9 cellular contexts compared by ENCODE assay signal in the genomic region with DNA sequence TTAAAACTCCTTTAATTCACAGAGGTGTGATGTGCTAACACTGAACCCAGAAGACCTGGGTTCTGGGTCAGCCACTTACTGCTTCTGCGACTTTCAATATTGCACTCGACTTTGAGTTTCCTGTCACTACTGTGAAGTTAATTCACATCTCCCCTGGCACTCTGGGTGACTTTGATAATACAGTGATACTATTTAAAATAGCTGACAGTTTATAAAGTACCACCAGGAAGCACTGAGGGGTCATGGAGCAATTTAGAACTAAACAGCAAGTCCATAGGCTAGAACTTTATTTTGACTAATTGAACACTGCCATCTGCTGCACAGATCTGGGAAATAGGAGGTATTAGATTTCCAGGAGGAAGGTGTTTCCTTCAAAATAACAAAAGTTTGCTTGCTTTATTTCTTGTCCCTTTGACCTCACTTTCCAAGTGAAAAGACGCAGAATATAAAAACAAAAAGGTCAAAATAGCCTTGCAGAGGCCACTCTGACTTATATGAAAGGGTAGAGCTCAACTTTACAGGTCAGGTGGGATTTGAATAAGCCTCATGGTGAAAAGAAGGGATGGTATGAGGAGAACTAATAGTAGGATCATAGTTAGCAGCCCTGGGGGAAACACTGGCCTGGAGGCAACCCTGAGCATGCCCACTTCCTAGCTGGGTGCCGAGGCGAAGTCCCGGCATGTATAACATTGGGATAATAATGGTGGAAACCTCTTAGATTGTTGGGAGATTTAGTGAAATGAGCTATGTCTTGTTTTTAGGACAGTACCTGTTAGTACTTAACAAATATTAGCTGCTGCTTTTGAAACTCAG. TPM values are rescaled to one million over a fixed set of nuclear protein-coding genes. Genes with fewer than 3 reads are reported as not detected.
DNase-seq lines count a peak whose midpoint lies in the region; ATAC-seq and TF ChIP-seq lines count a peak whose summit lies in the region.
"Had no signal": no experiment of that assay in that cellular context is flagged by ENCODE, and none has a peak within 500 bp of the region (broad histone marks: within the 10 kb centered on the region; RNA-seq: fewer than 3 reads in every experiment).

No MANE protein-coding gene starts in this region.

- ATAC-seq in HG03159 (IDR thresholded peaks at IDR 0.05; ENCODE audit: unreplicated experiment), result no peak
- ATAC-seq in HG03039 (IDR thresholded peaks at IDR 0.05; ENCODE audit: unreplicated experiment), result no peak

- H3K27me3 Mint-ChIP-seq in endothelial cell (ENCODE audit: unreplicated experiment) (no peaks in the 10 kb centered on the region), nephron (ENCODE audit: low read depth) (no peaks in the 10 kb centered on the region)
- H3K27me3 Mint-ChIP-seq: stimulated activated naive CD8-positive, alpha-beta T cell treated with anti-CD3 and anti-CD28 coated beads, Interleukin-15, Interleukin-2, amounts not matched to agents 100 ng/mL and 50 ng/mL, for 24 hours had no signal

- TF ChIP-seq CTCF in GM12873 (IDR thresholded peaks at IDR 0.05; ENCODE audit: insufficient read depth, low read depth, low read length, missing control alignments) (peak; percentile 38), endothelial cell (IDR thresholded peaks at IDR 0.05; ENCODE audit: unreplicated experiment) (peak; percentile 34), nephron (IDR thresholded peaks at IDR 0.05; ENCODE audit: unreplicated experiment in 3 of 3) (peak; percentile 51 to 64 (median 55))

- DNase-seq in AML-193 (lab: John Stamatoyannopoulos, UW) (peak; percentile 19 to 22), NCI-H82 (lab: John Stamatoyannopoulos, UW) (peak; percentile 38), endothelial cell (ENCODE audit: low spot score) (peak; percentile 35), mucosa of gallbladder (ENCODE audit: low spot score) (no peak)

- H3K4me3 Mint-ChIP-seq in endothelial cell (ENCODE audit: unreplicated experiment) (no peak overlapping the region), nephron (no peak overlapping the region)
- H3K4me3 Mint-ChIP-seq: stimulated activated naive CD8-positive, alpha-beta T cell treated with anti-CD3 and anti-CD28 coated beads, Interleukin-15, Interleukin-2, amounts not matched to agents 100 ng/mL and 50 ng/mL, for 24 hours had no signal

- no peaks in the 10 kb centered on the region for H3K36me3 Mint-ChIP-seq in endothelial cell (ENCODE audit: low read depth, unreplicated experiment)
- H3K36me3 Mint-ChIP-seq in nephron (ENCODE audit: low read depth), result no peaks in the 10 kb centered on the region

- H3K27ac Mint-ChIP-seq in endothelial cell (ENCODE audit: unreplicated experiment) (no peak overlapping the region), nephron (no peak overlapping the region)
- H3K27ac Mint-ChIP-seq: stimulated activated naive CD8-positive, alpha-beta T cell treated with anti-CD3 and anti-CD28 coated beads, Interleukin-15, Interleukin-2, amounts not matched to agents 100 ng/mL and 50 ng/mL, for 24 hours had no signal

- peaks cover 3% of the 10 kb centered on the region for H3K4me1 Mint-ChIP-seq in endothelial cell (ENCODE audit: unreplicated experiment)
- no peaks in the 10 kb centered on the region for H3K4me1 Mint-ChIP-seq in nephron

- no peaks in the 10 kb centered on the region for H3K9me3 Mint-ChIP-seq in endothelial cell (ENCODE audit: unreplicated experiment)
- H3K9me3 Mint-ChIP-seq in nephron, result no peaks in the 10 kb centered on the region
- H3K9me3 Mint-ChIP-seq: stimulated activated naive CD8-positive, alpha-beta T cell treated with anti-CD3 and anti-CD28 coated beads, Interleukin-15, Interleukin-2, amounts not matched to agents 100 ng/mL and 50 ng/mL, for 24 hours had no signal

RNA-seq across cellular contexts. Expression of a gene that starts 53.4 kb away (rescaled TPM):
- 44.0 TPM for total RNA-seq in endothelial cell (ENCODE audit: unreplicated experiment)
- 23.7 TPM for total RNA-seq in mucosa of gallbladder
